Comparison of ENCODE assay signal across 1 cellular context in genomic region chr5:116814656-116815055, GRCh38.
TF ChIP-seq lines count a peak whose summit lies in the region.

No MANE protein-coding gene starts in this region.

TF ChIP-seq in GM23338, 12 proteins besides CTCF, POLR2A, EP300 and RAD21:
- TF ChIP-seq ZNF462 (CRISPR knock-in tag; IDR thresholded peaks at IDR 0.05): no peak
- no peak for TF ChIP-seq EZH2 (IDR thresholded peaks at IDR 0.05; ENCODE audit: low read depth, unreplicated experiment)
- TF ChIP-seq, protein P1, sequence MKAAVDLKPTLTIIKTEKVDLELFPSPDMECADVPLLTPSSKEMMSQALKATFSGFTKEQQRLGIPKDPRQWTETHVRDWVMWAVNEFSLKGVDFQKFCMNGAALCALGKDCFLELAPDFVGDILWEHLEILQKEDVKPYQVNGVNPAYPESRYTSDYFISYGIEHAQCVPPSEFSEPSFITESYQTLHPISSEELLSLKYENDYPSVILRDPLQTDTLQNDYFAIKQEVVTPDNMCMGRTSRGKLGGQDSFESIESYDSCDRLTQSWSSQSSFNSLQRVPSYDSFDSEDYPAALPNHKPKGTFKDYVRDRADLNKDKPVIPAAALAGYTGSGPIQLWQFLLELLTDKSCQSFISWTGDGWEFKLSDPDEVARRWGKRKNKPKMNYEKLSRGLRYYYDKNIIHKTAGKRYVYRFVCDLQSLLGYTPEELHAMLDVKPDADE (IDR thresholded peaks at IDR 0.05): no peak
- no peak for TF ChIP-seq NANOG (IDR thresholded peaks at IDR 0.05; ENCODE audit: borderline replicate concordance)
- TF ChIP-seq POLR2AphosphoS5 (IDR thresholded peaks at IDR 0.05; ENCODE audit: low read depth): no peak
- TF ChIP-seq ZNF114 (CRISPR knock-in tag; IDR thresholded peaks at IDR 0.05): no peak
- TF ChIP-seq CREB1 (CRISPR knock-in tag; IDR thresholded peaks at IDR 0.05; ENCODE audit: low read depth): no peak
- no peak for TF ChIP-seq ZNF331 (CRISPR knock-in tag; IDR thresholded peaks at IDR 0.05; ENCODE audit: low read depth)
